25 cellular contexts compared by ENCODE assay signal in genomic region chr11:123521930-123522329, GRCh38.
"Had no signal": no experiment of that assay in that cellular context is flagged by ENCODE, and none has a peak within 500 bp of the region (broad histone marks: within the 10 kb centered on the region; RNA-seq: fewer than 3 reads in every experiment).

No MANE protein-coding gene starts in this region.

- H3K27ac ChIP-seq: RWPE1 had no signal

- DNase-seq: IMR-90; Kasumi-1; KG1; MM.1S; NCI-H1092 treated with DMSO at 0.1 percent for 48 hours; NCI-H1417; NCI-H1436 treated with DMSO at 0.1 percent for 48 hours; NCI-H1694 treated with DMSO at 0.1 percent for 48 hours; NCI-H1930; NCI-H2081; NCI-H2107; NCI-H226; NCI-H446; NCI-H510A; NCI-H524 treated with DMSO at 0.1 percent for 48 hours; NCI-H69; NCI-H774; NK-92 treated with Interleukin-12 subunit alpha and Interleukin-12 subunit beta, amount 100 ng/mL, for 24 hours; PC-3; SHP77; SK-N-SH; SW 1271; T-cell had no signal

- H3K4me2 ChIP-seq: SK-N-SH had no signal

- H3K9me2 ChIP-seq: SK-N-SH had no signal

- ATAC-seq: Panc1, PC-3, T-cell had no signal

- H3K27ac Mint-ChIP-seq: T-cell had no signal

- H3K36me3 Mint-ChIP-seq: T-cell had no signal

- H3K4me3 Mint-ChIP-seq: T-cell had no signal

- H3K27me3 Mint-ChIP-seq: T-cell had no signal
